In the genomic region with DNA sequence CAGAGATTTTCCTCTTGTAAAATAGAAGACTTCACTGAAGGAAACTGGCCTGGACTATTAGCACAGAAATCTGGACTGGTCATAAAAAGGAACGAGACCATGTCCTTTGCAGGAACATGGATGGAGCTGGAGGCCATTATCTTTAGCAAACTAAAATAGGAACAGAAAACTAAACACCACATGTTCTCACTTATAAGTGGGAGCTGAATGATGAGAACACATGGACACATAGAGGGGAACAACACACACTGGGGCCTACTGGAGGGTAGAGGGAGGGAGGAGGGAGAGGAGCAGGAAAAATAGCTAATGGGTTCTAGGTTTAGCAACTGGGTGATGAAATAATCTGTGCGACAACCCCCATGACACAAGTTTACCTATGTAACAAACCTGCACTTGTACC, we compare ENCODE assay signal across 1 cellular context. TPM values are rescaled to one million over a fixed set of nuclear protein-coding genes. Genes with fewer than 3 reads are reported as not detected.
"Had no signal": no experiment of that assay in that cellular context is flagged by ENCODE, and none has a peak within 500 bp of the region (broad histone marks: within the 10 kb centered on the region; RNA-seq: fewer than 3 reads in every experiment).

No MANE protein-coding gene starts in this region.

RNA-seq across cellular contexts. Expression of a gene that starts 27.5 kb away (rescaled TPM):
- polyA plus RNA-seq: naive thymus-derived CD8-positive, alpha-beta T cell had no signal
